In the genomic region with DNA sequence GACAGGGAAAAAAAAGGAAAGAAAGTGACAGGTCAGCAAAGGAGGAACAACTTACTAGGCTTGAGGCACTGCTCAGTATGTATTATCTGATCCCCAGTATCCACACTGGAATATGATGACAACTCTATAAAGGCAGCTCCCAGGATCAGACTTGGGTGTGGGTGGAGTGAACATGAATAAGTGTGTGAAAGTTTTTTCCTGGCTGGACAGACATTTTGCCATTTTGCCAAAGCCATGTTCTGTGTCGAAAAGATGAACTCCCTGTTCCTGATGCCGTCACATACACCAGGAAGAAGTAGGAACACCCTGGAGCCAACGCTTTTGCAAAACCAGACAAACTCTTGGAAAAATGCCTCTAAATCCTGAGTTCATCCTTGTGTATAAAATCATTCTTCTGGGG, we compare ENCODE assay signal across 31 cellular contexts.
DNase-seq lines count a peak whose midpoint lies in the region; ATAC-seq and TF ChIP-seq lines count a peak whose summit lies in the region.
"Had no signal": no experiment of that assay in that cellular context is flagged by ENCODE, and none has a peak within 500 bp of the region (broad histone marks: within the 10 kb centered on the region; RNA-seq: fewer than 3 reads in every experiment).

No MANE protein-coding gene starts in this region.

- H3K4me1 ChIP-seq in body of pancreas (no peaks in the 10 kb centered on the region), mucosa of descending colon (ENCODE audit: low read depth) (peaks cover 6% of the 10 kb centered on the region), tibial artery (peaks cover 0 to 11% (median 2%) of the 10 kb centered on the region in 4 donors)
- H3K4me1 ChIP-seq: BE2C, neural progenitor cell, parathyroid adenoma had no signal

- CTCF ChIA-PET in activated CD4-positive, alpha-beta T cell treated with anti-CD3 and anti-CD28 coated beads for 36 hours (lab: Charles Lee): no interaction called here

- ATAC-seq in body of pancreas (peak; percentile 48), Right ventricle myocardium superior (ENCODE audit: poor library complexity) (peak; percentile 93), mucosa of descending colon (peak; percentile 18), GM18867 (IDR thresholded peaks at IDR 0.05; ENCODE audit: unreplicated experiment) (no peak)
- ATAC-seq in activated CD4-positive, alpha-beta T cell treated with anti-CD3 and anti-CD28 coated beads for 36 hours: no peak
- ATAC-seq in activated T-cell treated with anti-CD3 and anti-CD28 coated beads, Interleukin-2, amount 50 U/mL, for 72 hours (replicated peaks in 1 of 2): no peak
- ATAC-seq: activated CD8-positive, alpha-beta memory T cell treated with anti-CD3 and anti-CD28 coated beads, Interleukin-2, amount 10 ng/mL, durations not matched to agents 7 days and 5 days; left colon; SK-N-SH treated with all-trans-retinoic acid at 6 μM for 48 hours; stimulated activated naive B cell treated with anti-CD40 and anti-IgM and Interleukin-4, amounts not matched to agents 10 μg/mL and 1 μg/mL and 100 μg/mL, for 72 hours had no signal

- 60 to 65% methylated on average over 3 of the region's 3 CpGs for WGBS in body of pancreas, 2 donors

- no peak for TF ChIP-seq POLR2A in body of pancreas (IDR thresholded peaks at IDR 0.05)

- peaks cover 1% of the 10 kb centered on the region for H3K9me3 Mint-ChIP-seq in activated CD4-positive, alpha-beta T cell treated with anti-CD3 and anti-CD28 coated beads for 36 hours (ENCODE audit: low read depth)
- peaks cover 1 to 2% of the 10 kb centered on the region in 2 donors for H3K9me3 Mint-ChIP-seq in activated T-cell treated with anti-CD3 and anti-CD28 coated beads, Interleukin-2, amount 50 U/mL, for 72 hours
- H3K9me3 Mint-ChIP-seq: endodermal cell; H9; neural progenitor cell; stimulated activated naive B cell treated with anti-CD40 and anti-IgM and Interleukin-4, amounts not matched to agents 10 μg/mL and 1 μg/mL and 100 μg/mL, for 72 hours had no signal

- no peak overlapping the region for H3K4me3 ChIP-seq in body of pancreas
- H3K4me3 ChIP-seq in mucosa of descending colon: no peak overlapping the region
- H3K4me3 ChIP-seq in tibial artery: no peak overlapping the region
- H3K4me3 ChIP-seq: neural progenitor cell had no signal

- no peak overlapping the region for H3K4me3 Mint-ChIP-seq in activated CD4-positive, alpha-beta T cell treated with anti-CD3 and anti-CD28 coated beads for 36 hours
- H3K4me3 Mint-ChIP-seq in activated T-cell treated with anti-CD3 and anti-CD28 coated beads, Interleukin-2, amount 50 U/mL, for 72 hours: no peak overlapping the region
- H3K4me3 Mint-ChIP-seq: activated CD8-positive, alpha-beta memory T cell treated with anti-CD3 and anti-CD28 coated beads, Interleukin-2, amount 10 ng/mL, durations not matched to agents 7 days and 5 days; endodermal cell; H9; immature natural killer cell; neural progenitor cell; stimulated activated naive B cell treated with anti-CD40 and anti-IgM and Interleukin-4, amounts not matched to agents 10 μg/mL and 1 μg/mL and 100 μg/mL, for 72 hours; T-helper 1 cell treated with Interleukin-12 subunit alpha and Interleukin-12 subunit beta and Interleukin-4 antibody, amounts not matched to agents 30 μg/mL and 1 μg/mL, for 36 hours had no signal

- H3K27me3 ChIP-seq in body of pancreas: no peaks in the 10 kb centered on the region
- H3K27me3 ChIP-seq in tibial artery: no peaks in the 10 kb centered on the region
- H3K27me3 ChIP-seq: BE2C, neural progenitor cell had no signal

- H3K27me3 Mint-ChIP-seq in activated CD4-positive, alpha-beta T cell treated with anti-CD3 and anti-CD28 coated beads for 36 hours: no peaks in the 10 kb centered on the region
- no peaks in the 10 kb centered on the region for H3K27me3 Mint-ChIP-seq in activated T-cell treated with anti-CD3 and anti-CD28 coated beads, Interleukin-2, amount 50 U/mL, for 72 hours (ENCODE audit: low read depth)
- H3K27me3 Mint-ChIP-seq: activated CD8-positive, alpha-beta memory T cell treated with anti-CD3 and anti-CD28 coated beads, Interleukin-2, amount 10 ng/mL, durations not matched to agents 7 days and 5 days; stimulated activated naive B cell treated with anti-CD40 and anti-IgM and Interleukin-4, amounts not matched to agents 10 μg/mL and 1 μg/mL and 100 μg/mL, for 72 hours had no signal

- no peaks in the 10 kb centered on the region for H3K36me3 ChIP-seq in body of pancreas (replicated peaks in 1 of 2; ENCODE audit: insufficient read depth in 1 of 2, low read depth in 2 of 2)
- no peaks in the 10 kb centered on the region for H3K36me3 ChIP-seq in mucosa of descending colon (ENCODE audit: low read depth)
- no peaks in the 10 kb centered on the region for H3K36me3 ChIP-seq in tibial artery
- H3K36me3 ChIP-seq: BE2C, neural progenitor cell had no signal

- H3K27ac ChIP-seq in body of pancreas (no peak overlapping the region), tibial artery (peak overlapping the region in 1 of 2 donors; percentile 18)
- H3K27ac ChIP-seq: HL-60, neural progenitor cell, parathyroid adenoma had no signal

- DNase-seq in body of pancreas (peak in 3 of 4 donors; percentile 9 to 42 (median 17)), Right ventricle myocardium superior (no peak), mucosa of descending colon (no peak), tibial artery (peak; percentile 68 to 76), NCI-H2227 (lab: John Stamatoyannopoulos, UW; ENCODE audit: unreplicated experiment) (no peak)
- DNase-seq in activated CD4-positive, alpha-beta T cell treated with anti-CD3 and anti-CD28 coated beads for 36 hours: no peak
- no peak for DNase-seq in activated T-cell treated with anti-CD3 and anti-CD28 coated beads, Interleukin-2, amount 50 U/mL, for 72 hours
- DNase-seq: ACHN; activated CD4-positive, CD25-positive, alpha-beta regulatory T cell; activated CD8-positive, alpha-beta memory T cell treated with anti-CD3 and anti-CD28 coated beads, Interleukin-2, amount 10 ng/mL, durations not matched to agents 7 days and 5 days; activated naive CD4-positive, alpha-beta T cell; activated T-cell treated with anti-CD3 and anti-CD28 coated beads, Interleukin-2, amount 50 U/mL, for 48 hours; BE2C; dermis blood vessel endothelial cell; endodermal cell; H9; immature natural killer cell; left colon; MM.1S; NCI-H1105 treated with DMSO at 0.1 percent for 48 hours; NCI-H2029 treated with DMSO at 0.1 percent for 48 hours; NCI-H2227 treated with DMSO at 0.1 percent for 48 hours; NCI-H526; NK-92 treated with Interleukin-12 subunit alpha and Interleukin-12 subunit beta, amount 100 ng/mL, for 24 hours; stimulated activated naive B cell treated with anti-CD40 and anti-IgM and Interleukin-4, amounts not matched to agents 10 μg/mL and 1 μg/mL and 100 μg/mL, for 72 hours had no signal

- H3K36me3 Mint-ChIP-seq in activated CD4-positive, alpha-beta T cell treated with anti-CD3 and anti-CD28 coated beads for 36 hours (ENCODE audit: low read depth): no peaks in the 10 kb centered on the region
- H3K36me3 Mint-ChIP-seq in activated T-cell treated with anti-CD3 and anti-CD28 coated beads, Interleukin-2, amount 50 U/mL, for 72 hours (ENCODE audit: insufficient read depth in 2 of 2): no peaks in the 10 kb centered on the region
- H3K36me3 Mint-ChIP-seq: activated CD8-positive, alpha-beta memory T cell treated with anti-CD3 and anti-CD28 coated beads, Interleukin-2, amount 10 ng/mL, durations not matched to agents 7 days and 5 days; immature natural killer cell; neural progenitor cell; stimulated activated naive B cell treated with anti-CD40 and anti-IgM and Interleukin-4, amounts not matched to agents 10 μg/mL and 1 μg/mL and 100 μg/mL, for 72 hours had no signal

- H3K4me1 Mint-ChIP-seq in activated CD4-positive, alpha-beta T cell treated with anti-CD3 and anti-CD28 coated beads for 36 hours: no peaks in the 10 kb centered on the region
- H3K4me1 Mint-ChIP-seq in activated T-cell treated with anti-CD3 and anti-CD28 coated beads, Interleukin-2, amount 50 U/mL, for 72 hours (ENCODE audit: low read depth): no peaks in the 10 kb centered on the region
- H3K4me1 Mint-ChIP-seq: activated CD8-positive, alpha-beta memory T cell treated with anti-CD3 and anti-CD28 coated beads, Interleukin-2, amount 10 ng/mL, durations not matched to agents 7 days and 5 days; immature natural killer cell; neural progenitor cell; stimulated activated naive B cell treated with anti-CD40 and anti-IgM and Interleukin-4, amounts not matched to agents 10 μg/mL and 1 μg/mL and 100 μg/mL, for 72 hours had no signal

- H3K27ac Mint-ChIP-seq in activated CD4-positive, alpha-beta T cell treated with anti-CD3 and anti-CD28 coated beads for 36 hours: no peak overlapping the region
- H3K27ac Mint-ChIP-seq in activated T-cell treated with anti-CD3 and anti-CD28 coated beads, Interleukin-2, amount 50 U/mL, for 72 hours: no peak overlapping the region
- H3K27ac Mint-ChIP-seq: activated CD8-positive, alpha-beta memory T cell treated with anti-CD3 and anti-CD28 coated beads, Interleukin-2, amount 10 ng/mL, durations not matched to agents 7 days and 5 days; endodermal cell; immature natural killer cell; neural progenitor cell; stimulated activated naive B cell treated with anti-CD40 and anti-IgM and Interleukin-4, amounts not matched to agents 10 μg/mL and 1 μg/mL and 100 μg/mL, for 72 hours; T-helper 1 cell treated with Interleukin-12 subunit alpha and Interleukin-12 subunit beta and Interleukin-4 antibody, amounts not matched to agents 30 μg/mL and 1 μg/mL, for 36 hours had no signal

- intact Hi-C loops in body of pancreas (cut with DNase I) (no loop called here), Right ventricle myocardium superior (cut with DNase I) (loop anchor here (10.0 kb wide), 1 partner anchor 235 kb away; no protein-coding TSS in a partner anchor), mucosa of descending colon (cut with DNase I, micrococcal nuclease) (no loop called here), tibial artery (cut with DNase I; ENCODE audit: low total_unique reads) (no loop called here)
- intact Hi-C loops in activated CD4-positive, alpha-beta T cell treated with anti-CD3 and anti-CD28 coated beads for 36 hours (cut with DNase I, micrococcal nuclease): no loop called here

- no peaks in the 10 kb centered on the region for H3K9me3 ChIP-seq in body of pancreas
- no peaks in the 10 kb centered on the region for H3K9me3 ChIP-seq in mucosa of descending colon
- no peaks in the 10 kb centered on the region for H3K9me3 ChIP-seq in tibial artery
- H3K9me3 ChIP-seq: BE2C had no signal

- no peak for TF ChIP-seq CTCF in body of pancreas (IDR thresholded peaks at IDR 0.05)
- no peak for TF ChIP-seq CTCF in mucosa of descending colon (IDR thresholded peaks at IDR 0.05)
- no peak for TF ChIP-seq CTCF in tibial artery (IDR thresholded peaks at IDR 0.05)

- POLR2A ChIA-PET in activated CD4-positive, alpha-beta T cell treated with anti-CD3 and anti-CD28 coated beads for 36 hours (lab: Charles Lee): no interaction called here

Comparison
In these comparisons a context has a peak if more than half of its experiments do, and no peak if none do; other contexts are left out.
1. ATAC-seq: peak in body of pancreas (single experiment), Right ventricle myocardium superior (single experiment) and mucosa of descending colon (single experiment); none in GM18867 (single experiment), activated CD4-positive, alpha-beta T cell treated with anti-CD3 and anti-CD28 coated beads for 36 hours (single experiment) and activated T-cell treated with anti-CD3 and anti-CD28 coated beads, Interleukin-2, amount 50 U/mL, for 72 hours (0 of 2).
2. DNase-seq: peak in body of pancreas (3 of 4) and tibial artery (2 of 2); none in Right ventricle myocardium superior (single experiment), mucosa of descending colon (0 of 3), NCI-H2227 (single experiment), activated CD4-positive, alpha-beta T cell treated with anti-CD3 and anti-CD28 coated beads for 36 hours (single experiment) and activated T-cell treated with anti-CD3 and anti-CD28 coated beads, Interleukin-2, amount 50 U/mL, for 72 hours (0 of 2).